ENCODE assay signal across 9 cellular contexts in genomic region chr15:67048281-67049279, GRCh38. TPM values are rescaled to one million over a fixed set of nuclear protein-coding genes. Genes with fewer than 3 reads are reported as not detected.
DNase-seq lines count a peak whose midpoint lies in the region; ATAC-seq and TF ChIP-seq lines count a peak whose summit lies in the region.
"Had no signal": no experiment of that assay in that cellular context is flagged by ENCODE, and none has a peak within 500 bp of the region (broad histone marks: within the 10 kb centered on the region; RNA-seq: fewer than 3 reads in every experiment).

No MANE protein-coding gene starts in this region.

- H3K4me3 ChIP-seq in AG10803 (ENCODE audit: low read length), result no peak overlapping the region
- H3K4me3 ChIP-seq in esophagus (ENCODE audit: low read depth in 1 of 2, low read length in 2 of 2), result no peak overlapping the region

- WGBS in esophagus, 2 donors, result 39 to 44% methylated on average over 9 of the region's 9 CpGs

- no peaks in the 10 kb centered on the region for H3K9me3 Mint-ChIP-seq in nephron
- H3K9me3 Mint-ChIP-seq in activated T-cell treated with anti-CD3 and anti-CD28 coated beads, Interleukin-2, amount 50 U/mL, for 24 hours, result no peaks in the 10 kb centered on the region

- peak overlapping the region in 1 of 3 experiments; percentile 44 for H3K4me3 Mint-ChIP-seq in nephron
- H3K4me3 Mint-ChIP-seq in activated T-cell treated with anti-CD3 and anti-CD28 coated beads, Interleukin-2, amount 50 U/mL, for 24 hours, result no peak overlapping the region

- no peaks in the 10 kb centered on the region for H3K36me3 Mint-ChIP-seq in nephron (ENCODE audit: low read depth)
- no peaks in the 10 kb centered on the region for H3K36me3 Mint-ChIP-seq in activated T-cell treated with anti-CD3 and anti-CD28 coated beads, Interleukin-2, amount 50 U/mL, for 24 hours (ENCODE audit: low read depth)

- H3K27ac ChIP-seq in esophagus (ENCODE audit: low read depth in 2 of 2, low read length in 1 of 2), result peak overlapping the region; percentile 77 to 94

- H3K4me1 Mint-ChIP-seq in nephron, result peaks cover 44% of the 10 kb centered on the region
- H3K4me1 Mint-ChIP-seq in activated T-cell treated with anti-CD3 and anti-CD28 coated beads, Interleukin-2, amount 50 U/mL, for 24 hours (ENCODE audit: low read depth), result peaks cover 14% of the 10 kb centered on the region

- no peaks in the 10 kb centered on the region for H3K9me3 ChIP-seq in esophagus (ENCODE audit: control insufficient read depth in 2 of 2, insufficient read depth in 1 of 2, low read depth in 1 of 2, low read length in 1 of 2)

- peak overlapping the region; percentile 84 to 95 (median 91) for H3K27ac Mint-ChIP-seq in nephron
- no peak overlapping the region for H3K27ac Mint-ChIP-seq in activated T-cell treated with anti-CD3 and anti-CD28 coated beads, Interleukin-2, amount 50 U/mL, for 24 hours

- DNase-seq in AG10803 (ENCODE audit: low read depth) (peak; percentile 83), NOMO-1 treated with dmso at 0.1 percent for 144 hours (lab: John Stamatoyannopoulos, UW; ENCODE audit: unreplicated experiment) (peak; percentile 47), NAMALWA (ENCODE audit: low spot score) (no peak), C1 segment of cervical spinal cord (lab: John Stamatoyannopoulos, UW) (no peak)
- no peak for DNase-seq in activated T-cell treated with anti-CD3 and anti-CD28 coated beads, Interleukin-2, amount 50 U/mL, for 24 hours
- DNase-seq: hypothalamus had no signal

- ATAC-seq in HG03565 (IDR thresholded peaks at IDR 0.05; ENCODE audit: unreplicated experiment), result no peak

- H3K27me3 ChIP-seq in esophagus (ENCODE audit: control insufficient read depth in 1 of 2, insufficient read depth in 2 of 2, low read length in 2 of 2), result no peaks in the 10 kb centered on the region

- peaks cover 3 to 13% of the 10 kb centered on the region in 2 donors for H3K4me1 ChIP-seq in esophagus (ENCODE audit: control insufficient read depth in 2 of 2, insufficient read depth in 2 of 2, low read length in 1 of 2)

- H3K27me3 Mint-ChIP-seq in nephron (ENCODE audit: low read depth), result no peaks in the 10 kb centered on the region
- H3K27me3 Mint-ChIP-seq in activated T-cell treated with anti-CD3 and anti-CD28 coated beads, Interleukin-2, amount 50 U/mL, for 24 hours, result no peaks in the 10 kb centered on the region

- no peaks in the 10 kb centered on the region for H3K36me3 ChIP-seq in esophagus (ENCODE audit: control insufficient read depth in 2 of 2, insufficient read depth in 2 of 2, low read length in 1 of 2)

- no peak for TF ChIP-seq CTCF in AG10803 (conservative IDR thresholded peaks at IDR 0.05; ENCODE audit: low read length)
- TF ChIP-seq CTCF in nephron (IDR thresholded peaks at IDR 0.05; ENCODE audit: unreplicated experiment in 3 of 3), result no peak

RNA-seq across cellular contexts. Expression of gene SMAD3, which starts 16.8 kb away (rescaled TPM):
- polyA plus RNA-seq in esophagus, result 10 to 100 TPM; 24.8 to 51.5 TPM

Comparison
In these comparisons a context has a peak if more than half of its experiments do, and no peak if none do; other contexts are left out.
1. DNase-seq: peak in AG10803 (single experiment) and NOMO-1 treated with dmso at 0.1 percent for 144 hours (single experiment); none in NAMALWA (single experiment), C1 segment of cervical spinal cord (0 of 14) and activated T-cell treated with anti-CD3 and anti-CD28 coated beads, Interleukin-2, amount 50 U/mL, for 24 hours (single experiment).